In genomic region chr10:78977761-78978305, GRCh38 we compare ENCODE assay signal across 9 cellular contexts.
A peak's percentile ranks its signal among the peaks of the same experiment; 100 is the strongest.
DNase-seq lines count a peak whose midpoint lies in the region; ATAC-seq, FAIRE-seq and TF ChIP-seq lines count a peak whose summit lies in the region.
"Had no signal": no experiment of that assay in that cellular context is flagged by ENCODE, and none has a peak within 500 bp of the region (broad histone marks: within the 10 kb centered on the region; RNA-seq: fewer than 3 reads in every experiment).

No MANE protein-coding gene starts in this region.

- no peak overlapping the region for H2AFZ ChIP-seq in SK-N-SH (ENCODE audit: low read depth)

- peak; percentile 43 to 88 for DNase-seq in cardiac muscle cell (ENCODE audit: low read depth in 1 of 2, low spot score in 1 of 2)
- no peak for DNase-seq in left ventricle myocardium inferior
- peak; percentile 98 for DNase-seq in amniotic epithelial cell (ENCODE audit: low read depth)
- DNase-seq in left lung = peak; percentile 67 to 83
- peak; percentile 38 for DNase-seq in urothelium cell line (ENCODE audit: low spot score)
- DNase-seq in activated CD8-positive, alpha-beta memory T cell treated with anti-CD3 and anti-CD28 coated beads, Interleukin-2, amount 10 ng/mL, durations not matched to agents 7 days and 5 days = no peak
- no peak for DNase-seq in NCI-H748 (lab: John Stamatoyannopoulos, UW; ENCODE audit: unreplicated experiment)
- no peak for DNase-seq in SK-N-SH
- DNase-seq: immature natural killer cell had no signal

- no peaks in the 10 kb centered on the region for H3K36me3 ChIP-seq in cardiac muscle cell
- H3K36me3 ChIP-seq in left ventricle myocardium inferior = no peaks in the 10 kb centered on the region
- no peaks in the 10 kb centered on the region for H3K36me3 ChIP-seq in left lung
- H3K36me3 ChIP-seq in SK-N-SH (replicated peaks in 1 of 2; ENCODE audit: control insufficient read depth in 1 of 2, insufficient read depth in 2 of 2, low read length in 1 of 2) = no peaks in the 10 kb centered on the region

- POLR2A ChIA-PET in SK-N-SH (lab: Yijun Ruan, JAX) = no interaction called here

- H3K27ac ChIP-seq in cardiac muscle cell (peak overlapping the region; percentile 73), left ventricle myocardium inferior (replicated peaks) (no peak overlapping the region), left lung (peak overlapping the region in 1 of 2 donors; percentile 64), SK-N-SH (ENCODE audit: low read depth in 2 of 2, low read length in 1 of 2) (peak overlapping the region in 1 of 2 experiments; percentile 16; a peak in 1 of 4 replicates)

- peaks cover 59% of the 10 kb centered on the region for H3K4me1 ChIP-seq in cardiac muscle cell (ENCODE audit: low read depth)
- H3K4me1 ChIP-seq in left ventricle myocardium inferior = peaks cover 51% of the 10 kb centered on the region
- peaks cover 18 to 47% of the 10 kb centered on the region in 2 donors for H3K4me1 ChIP-seq in left lung
- H3K4me1 ChIP-seq in SK-N-SH (ENCODE audit: control insufficient read depth in 1 of 2, insufficient read depth in 2 of 2, low read depth in 1 of 2, low read length in 1 of 2) = peaks cover 18 to 62% of the 10 kb centered on the region in 2 experiments; a peak in 3 of 4 replicates

- CTCF ChIA-PET in activated CD8-positive, alpha-beta memory T cell treated with anti-CD3 and anti-CD28 coated beads, Interleukin-2, amount 10 ng/mL, durations not matched to agents 7 days and 5 days (lab: Charles Lee) = interaction anchor here (1.4 kb wide), 1 partner anchor 218 kb away, joined by 3 read pairs; no protein-coding TSS in a partner anchor
- CTCF ChIA-PET in SK-N-SH (lab: Yijun Ruan, JAX) = interaction anchor here (1.2 kb wide), 1 partner anchor 14 kb away, joined by 3 read pairs; no protein-coding TSS in a partner anchor

- FAIRE-seq in urothelium cell line (lab: Jason Lieb, UNC) = no peak

- no peaks in the 10 kb centered on the region for H3K9me3 ChIP-seq in cardiac muscle cell (ENCODE audit: low read depth)
- no peaks in the 10 kb centered on the region for H3K9me3 ChIP-seq in left ventricle myocardium inferior (replicated peaks)
- H3K9me3 ChIP-seq in left lung = no peaks in the 10 kb centered on the region
- no peaks in the 10 kb centered on the region for H3K9me3 ChIP-seq in SK-N-SH

- H3K9ac ChIP-seq in SK-N-SH = no peak overlapping the region

- intact Hi-C loops in left ventricle myocardium inferior (cut with micrococcal nuclease) (no loop called here), left lung (cut with DNase I) (no loop called here)

- H3K4me3 ChIP-seq in cardiac muscle cell (no peak overlapping the region), left ventricle myocardium inferior (no peak overlapping the region), left lung (peak overlapping the region in 1 of 2 donors; percentile 7), SK-N-SH (ENCODE audit: low read depth in 2 of 2, low read length in 1 of 2) (no peak overlapping the region)

- H3K4me3 Mint-ChIP-seq in activated CD8-positive, alpha-beta memory T cell treated with anti-CD3 and anti-CD28 coated beads, Interleukin-2, amount 10 ng/mL, durations not matched to agents 7 days and 5 days = no peak overlapping the region
- H3K4me3 Mint-ChIP-seq: immature natural killer cell had no signal

- H3K9me3 Mint-ChIP-seq in activated CD8-positive, alpha-beta memory T cell treated with anti-CD3 and anti-CD28 coated beads, Interleukin-2, amount 10 ng/mL, durations not matched to agents 7 days and 5 days (ENCODE audit: low read depth) = no peaks in the 10 kb centered on the region
- H3K9me3 Mint-ChIP-seq: immature natural killer cell had no signal

- H3K36me3 Mint-ChIP-seq in activated CD8-positive, alpha-beta memory T cell treated with anti-CD3 and anti-CD28 coated beads, Interleukin-2, amount 10 ng/mL, durations not matched to agents 7 days and 5 days = no peaks in the 10 kb centered on the region

- peak; percentile 43 for ATAC-seq in left lung
- no peak for ATAC-seq in activated CD8-positive, alpha-beta memory T cell treated with anti-CD3 and anti-CD28 coated beads, Interleukin-2, amount 10 ng/mL, durations not matched to agents 7 days and 5 days

- TF ChIP-seq CTCF in cardiac muscle cell (IDR thresholded peaks at IDR 0.05; ENCODE audit: low read depth, low read length) (no peak), left ventricle myocardium inferior (IDR thresholded peaks at IDR 0.05; ENCODE audit: borderline replicate concordance) (no peak), left lung (IDR thresholded peaks at IDR 0.05) (no peak), SK-N-SH (IDR thresholded peaks at IDR 0.05) (no peak)

- H3K79me2 ChIP-seq in SK-N-SH (ENCODE audit: insufficient read depth) = no peaks in the 10 kb centered on the region

- no peaks in the 10 kb centered on the region for H3K9me2 ChIP-seq in SK-N-SH

- H3K4me2 ChIP-seq in SK-N-SH = no peak overlapping the region

- H3K27me3 Mint-ChIP-seq in activated CD8-positive, alpha-beta memory T cell treated with anti-CD3 and anti-CD28 coated beads, Interleukin-2, amount 10 ng/mL, durations not matched to agents 7 days and 5 days = peaks cover 2% of the 10 kb centered on the region

- 84% methylated on average over 6 of the region's 6 CpGs for WGBS in SK-N-SH (ENCODE audit: low lambda C conversion rate)

- no peak for TF ChIP-seq EP300 in SK-N-SH (IDR thresholded peaks at IDR 0.05; ENCODE audit: borderline replicate concordance in 1 of 2, low read depth in 1 of 2, low read length in 1 of 2)

- H3K27ac Mint-ChIP-seq in activated CD8-positive, alpha-beta memory T cell treated with anti-CD3 and anti-CD28 coated beads, Interleukin-2, amount 10 ng/mL, durations not matched to agents 7 days and 5 days = no peak overlapping the region

- H4K20me1 ChIP-seq in SK-N-SH (ENCODE audit: insufficient read depth) = no peaks in the 10 kb centered on the region

- H3K4me1 Mint-ChIP-seq in activated CD8-positive, alpha-beta memory T cell treated with anti-CD3 and anti-CD28 coated beads, Interleukin-2, amount 10 ng/mL, durations not matched to agents 7 days and 5 days = peaks cover 32% of the 10 kb centered on the region

- no peak for TF ChIP-seq RAD21 in SK-N-SH (IDR thresholded peaks at IDR 0.05; ENCODE audit: low read length)

- no peaks in the 10 kb centered on the region for H3K27me3 ChIP-seq in cardiac muscle cell
- no peaks in the 10 kb centered on the region for H3K27me3 ChIP-seq in left ventricle myocardium inferior (ENCODE audit: low read depth)
- H3K27me3 ChIP-seq in left lung = peaks cover 0 to 21% of the 10 kb centered on the region in 2 donors
- no peaks in the 10 kb centered on the region for H3K27me3 ChIP-seq in SK-N-SH (ENCODE audit: insufficient read depth)

- H3F3A ChIP-seq in SK-N-SH (replicated peaks; ENCODE audit: insufficient read depth) = peaks cover 19% of the 10 kb centered on the region

TF ChIP-seq in SK-N-SH, 30 proteins besides CTCF, POLR2A, EP300 and RAD21:
- TF ChIP-seq SMC3 (IDR thresholded peaks at IDR 0.05; ENCODE audit: low read depth, low read length) (no peak), USF2 (IDR thresholded peaks at IDR 0.05; ENCODE audit: borderline replicate concordance, low read depth, low read length) (no peak)

Comparison
In these comparisons a context has a peak if more than half of its experiments do, and no peak if none do; other contexts are left out.
1. DNase-seq: peak in cardiac muscle cell (2 of 2), amniotic epithelial cell (single experiment), left lung (2 of 2) and urothelium cell line (single experiment); none in left ventricle myocardium inferior (single experiment), activated CD8-positive, alpha-beta memory T cell treated with anti-CD3 and anti-CD28 coated beads, Interleukin-2, amount 10 ng/mL, durations not matched to agents 7 days and 5 days (single experiment), NCI-H748 (single experiment) and SK-N-SH (single experiment).